ENCODE assay signal across 8 cellular contexts in the genomic region with DNA sequence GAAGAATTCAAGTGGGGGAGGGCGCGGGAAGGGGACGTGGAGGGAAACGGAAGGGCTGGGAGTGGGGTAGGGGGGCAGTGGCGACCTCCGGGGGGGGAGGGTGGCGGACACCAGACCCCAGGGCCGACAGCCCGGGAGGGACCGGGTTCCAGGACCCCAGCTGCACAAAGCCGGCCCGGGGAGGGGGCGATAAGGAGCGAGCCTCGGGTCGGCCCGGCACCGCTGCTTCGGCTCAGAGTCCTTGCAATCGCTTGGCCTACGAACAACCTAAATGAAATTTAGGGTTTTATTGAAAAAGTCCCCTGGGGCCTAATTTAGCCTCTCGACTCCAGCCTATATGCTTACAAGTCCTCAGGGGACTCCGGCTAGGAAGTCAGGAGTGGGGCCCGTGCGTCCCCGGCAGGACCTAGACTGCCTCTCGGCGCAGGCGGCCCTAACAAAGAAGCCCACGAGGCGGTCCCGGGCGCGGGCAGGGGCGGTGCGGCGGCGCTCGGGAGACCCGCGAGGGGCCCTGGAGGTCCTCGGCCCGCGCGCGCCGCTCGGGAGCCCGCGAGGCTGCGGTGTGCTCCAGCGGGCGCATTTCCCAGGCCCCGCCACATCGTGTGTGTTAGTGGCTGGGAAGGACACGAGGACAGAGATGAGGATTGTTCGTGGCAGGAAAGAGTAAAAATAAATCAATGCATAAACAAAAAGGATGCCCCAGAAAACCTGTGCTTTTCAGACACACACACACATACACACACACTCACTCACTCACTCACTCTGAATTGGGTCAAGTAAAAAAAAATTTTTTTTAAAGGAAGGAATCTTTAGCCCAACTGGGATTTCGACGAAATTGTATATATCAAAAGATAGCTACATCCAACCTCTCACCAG.
DNase-seq lines count a peak whose midpoint lies in the region; ATAC-seq and TF ChIP-seq lines count a peak whose summit lies in the region.

No MANE protein-coding gene starts in this region.

- peak overlapping the region; percentile 78 for H3K9ac ChIP-seq in endodermal cell (ENCODE audit: extremely low read depth, low read length, poor library complexity, severe bottlenecking)

- TF ChIP-seq CTCF in endodermal cell (conservative IDR thresholded peaks at IDR 0.05) (no peak), upper lobe of left lung (IDR thresholded peaks at IDR 0.05) (peak in 1 of 6 experiments; percentile 8)

- peaks cover 43% of the 10 kb centered on the region for H3K4me1 Mint-ChIP-seq in endodermal cell

- H3K27ac ChIP-seq in endodermal cell (ENCODE audit: low read depth, low read length) (peak overlapping the region; percentile 98), upper lobe of left lung (peak overlapping the region; percentile 83 to 92 (median 89))

- TF ChIP-seq EP300 in upper lobe of left lung (IDR thresholded peaks at IDR 0.05): no peak

- H3K27me3 ChIP-seq in endodermal cell (ENCODE audit: control insufficient read depth, insufficient read depth, low read length, poor library complexity, severe bottlenecking): no peaks in the 10 kb centered on the region
- H3K27me3 ChIP-seq in upper lobe of left lung: no peaks in the 10 kb centered on the region

- H3K9me3 Mint-ChIP-seq in endodermal cell: no peaks in the 10 kb centered on the region

- ATAC-seq in upper lobe of left lung (ENCODE audit: low FRiP score in 2 of 2) (peak in 1 of 2 donors; percentile 9), GM21717 (IDR thresholded peaks at IDR 0.05; ENCODE audit: unreplicated experiment) (no peak), GM21825 (IDR thresholded peaks at IDR 0.05; ENCODE audit: unreplicated experiment) (no peak)

- H3K27me3 Mint-ChIP-seq in endodermal cell (ENCODE audit: insufficient read depth): no peaks in the 10 kb centered on the region

- peaks cover 9% of the 10 kb centered on the region for H3K36me3 ChIP-seq in endodermal cell (ENCODE audit: control insufficient read depth, insufficient read depth, low read length)
- no peaks in the 10 kb centered on the region for H3K36me3 ChIP-seq in upper lobe of left lung

- H3K4me3 ChIP-seq in endodermal cell (ENCODE audit: low read length) (peak overlapping the region; percentile 71), upper lobe of left lung (peak overlapping the region; percentile 34 to 57 (median 47))

- peaks cover 7% of the 10 kb centered on the region for H3K36me3 Mint-ChIP-seq in endodermal cell (ENCODE audit: low read depth)

- H3K27ac Mint-ChIP-seq in endodermal cell: peak overlapping the region; percentile 91

- H3K4me3 Mint-ChIP-seq in endodermal cell: peak overlapping the region; percentile 57

- H3K4me1 ChIP-seq in endodermal cell (ENCODE audit: control insufficient read depth, insufficient read depth, low read length) (peaks cover 34% of the 10 kb centered on the region), upper lobe of left lung (peaks cover 23 to 46% (median 30%) of the 10 kb centered on the region in 4 donors)

- H3K9me3 ChIP-seq in endodermal cell (ENCODE audit: control insufficient read depth, low read length): no peaks in the 10 kb centered on the region
- no peaks in the 10 kb centered on the region for H3K9me3 ChIP-seq in upper lobe of left lung

- no peak for TF ChIP-seq POLR2A in upper lobe of left lung (IDR thresholded peaks at IDR 0.05)

- 5 to 16% methylated on average over 13 to 57 of the region's 59 CpGs for WGBS in endodermal cell (ENCODE audit: insufficient coverage in 1 of 2, insufficient read length in 1 of 2), 2 experiments
- 18 to 28% methylated on average over 15 to 42 of the region's 59 CpGs for WGBS in upper lobe of left lung, 2 donors

- peak; percentile 3 for DNase-seq in DMS114 treated with DMSO at 0.1 percent for 48 hours (lab: John Stamatoyannopoulos, UW; ENCODE audit: unreplicated experiment)
- DNase-seq in RPMI7951 (ENCODE audit: low read depth): peak; percentile 10
- peak; percentile 81 for DNase-seq in endodermal cell
- peak; percentile 59 for DNase-seq in midbrain (lab: John Stamatoyannopoulos, UW)
- peak; percentile 42 to 87 for DNase-seq in upper lobe of left lung
- DNase-seq in effector CD8-positive, alpha-beta T cell (lab: John Stamatoyannopoulos, UW): no peak
